18 cellular contexts compared by ENCODE assay signal in the genomic region with DNA sequence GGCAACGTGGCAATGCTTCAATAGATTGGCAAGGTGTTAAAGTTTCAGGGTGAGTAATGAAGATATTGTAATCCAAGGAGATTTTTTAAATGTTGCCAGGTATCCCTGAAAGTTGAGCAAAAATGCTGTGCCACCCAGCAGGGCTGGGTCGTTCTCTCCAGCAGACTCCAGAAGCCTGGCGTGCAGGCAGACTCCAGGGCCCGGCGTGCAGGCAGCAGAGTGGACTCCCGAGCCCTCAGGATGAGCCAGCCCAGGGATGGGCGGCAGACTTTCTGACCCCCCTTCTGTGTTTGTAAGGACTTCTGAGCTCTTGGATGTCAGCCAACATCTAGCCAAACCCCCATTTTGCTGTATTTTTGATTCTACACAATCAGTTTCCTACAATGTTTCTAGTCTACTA.
DNase-seq lines count a peak whose midpoint lies in the region.
"Had no signal": no experiment of that assay in that cellular context is flagged by ENCODE, and none has a peak within 500 bp of the region (broad histone marks: within the 10 kb centered on the region; RNA-seq: fewer than 3 reads in every experiment).

No MANE protein-coding gene starts in this region.

- no peak overlapping the region for H3K23ac ChIP-seq in neuronal stem cell (ENCODE audit: low read depth, low read length, poor library complexity)

- peak overlapping the region; percentile 21 for H2BK15ac ChIP-seq in neuronal stem cell (ENCODE audit: low read length)

- H3K27ac ChIP-seq in neuronal stem cell (replicated peaks; ENCODE audit: low read length) = no peak overlapping the region
- H3K27ac ChIP-seq: 22Rv1, A549, C4-2B had no signal

- H3K4me1 ChIP-seq in neuronal stem cell (ENCODE audit: control insufficient read depth in 2 of 2, insufficient read depth in 1 of 2, low read depth in 1 of 2, low read length in 2 of 2) = peaks cover 0 to 5% of the 10 kb centered on the region in 2 donors
- H3K4me1 ChIP-seq: A549, Caco-2 had no signal

- no peak overlapping the region for H3K4me2 ChIP-seq in neuronal stem cell (ENCODE audit: insufficient read depth, low read length, poor library complexity, severe bottlenecking)
- H3K4me2 ChIP-seq: A549, GM23338 had no signal

- H3K9ac ChIP-seq in neuronal stem cell (ENCODE audit: low read depth, low read length, poor library complexity) = no peak overlapping the region

- H4K91ac ChIP-seq in neuronal stem cell (ENCODE audit: low read depth, low read length, poor library complexity) = no peak overlapping the region

- DNase-seq in DMS153 (lab: John Stamatoyannopoulos, UW) (peak; percentile 45), DMS153 treated with DMSO at 0.1 percent for 48 hours (lab: John Stamatoyannopoulos, UW; ENCODE audit: unreplicated experiment) (no peak), NCI-H748 (lab: John Stamatoyannopoulos, UW; ENCODE audit: unreplicated experiment) (peak; percentile 68), NCI-H748 treated with DMSO at 0.1 percent for 48 hours (lab: John Stamatoyannopoulos, UW) (no peak), NCI-H345 (lab: John Stamatoyannopoulos, UW) (peak; percentile 68), neuronal stem cell (ENCODE audit: low spot score) (no peak), ureter (ENCODE audit: low spot score) (no peak), LoVo (ENCODE audit: low spot score) (no peak)
- DNase-seq: AML-193; Caco-2; CD4-positive, alpha-beta T cell; DMS79 treated with DMSO at 0.1 percent for 48 hours; GF-D8; HCEC 1CT had no signal

- H3K4me3 ChIP-seq in neuronal stem cell (ENCODE audit: low read length in 2 of 2) = no peak overlapping the region
- H3K4me3 ChIP-seq: A549, GM23338 had no signal

- no peak overlapping the region for H3K18ac ChIP-seq in neuronal stem cell (ENCODE audit: low read length)

- no peaks in the 10 kb centered on the region for H3K9me3 ChIP-seq in neuronal stem cell (replicated peaks in 1 of 2; ENCODE audit: control insufficient read depth in 2 of 2, insufficient read depth in 1 of 2, low read depth in 1 of 2, low read length in 2 of 2)
- H3K9me3 ChIP-seq: A549, Caco-2 had no signal

- H2BK120ac ChIP-seq in neuronal stem cell (ENCODE audit: low read depth, low read length) = no peak overlapping the region

- H3K27me3 ChIP-seq in neuronal stem cell (ENCODE audit: control insufficient read depth in 3 of 3, insufficient read depth in 3 of 3, low read depth in 1 of 3, low read length in 3 of 3) = peaks cover 0 to 7% (median 0%) of the 10 kb centered on the region in 3 experiments

- H3K14ac ChIP-seq in neuronal stem cell (ENCODE audit: low read length) = no peak overlapping the region

- WGBS in neuronal stem cell (ENCODE audit: extremely low coverage in 2 of 2, insufficient read length in 2 of 2, insufficient replicate concordance in 1 of 2), 2 donors = no CpG with 5 or more reads among the region's 7 CpGs

- H2AFZ ChIP-seq in neuronal stem cell (ENCODE audit: low read length) = no peak overlapping the region
- H2AFZ ChIP-seq: GM23338 had no signal

- H2AK5ac ChIP-seq in neuronal stem cell (ENCODE audit: low read depth, low read length) = peak overlapping the region; percentile 49

- H4K8ac ChIP-seq in neuronal stem cell (ENCODE audit: low read depth, low read length) = no peak overlapping the region

- H3K79me1 ChIP-seq in neuronal stem cell (ENCODE audit: low read depth, low read length) = no peaks in the 10 kb centered on the region

- H2BK5ac ChIP-seq in neuronal stem cell (ENCODE audit: low read length) = no peak overlapping the region

- no peak overlapping the region for H2BK12ac ChIP-seq in neuronal stem cell (ENCODE audit: low read length)

- H3K4ac ChIP-seq in neuronal stem cell (ENCODE audit: low read length) = no peak overlapping the region

- no peaks in the 10 kb centered on the region for H3K36me3 ChIP-seq in neuronal stem cell (replicated peaks in 1 of 2; ENCODE audit: control insufficient read depth in 2 of 2, insufficient read depth in 2 of 2, low read length in 2 of 2)

Comparison
In these comparisons a context has a peak if more than half of its experiments do, and no peak if none do; other contexts are left out.
1. DNase-seq: peak in DMS153 (single experiment), NCI-H748 (single experiment) and NCI-H345 (single experiment); none in DMS153 treated with DMSO at 0.1 percent for 48 hours (single experiment), NCI-H748 treated with DMSO at 0.1 percent for 48 hours (single experiment), neuronal stem cell (single experiment), ureter (single experiment) and LoVo (single experiment).